ENCODE assay signal across 16 cellular contexts in the genomic region with DNA sequence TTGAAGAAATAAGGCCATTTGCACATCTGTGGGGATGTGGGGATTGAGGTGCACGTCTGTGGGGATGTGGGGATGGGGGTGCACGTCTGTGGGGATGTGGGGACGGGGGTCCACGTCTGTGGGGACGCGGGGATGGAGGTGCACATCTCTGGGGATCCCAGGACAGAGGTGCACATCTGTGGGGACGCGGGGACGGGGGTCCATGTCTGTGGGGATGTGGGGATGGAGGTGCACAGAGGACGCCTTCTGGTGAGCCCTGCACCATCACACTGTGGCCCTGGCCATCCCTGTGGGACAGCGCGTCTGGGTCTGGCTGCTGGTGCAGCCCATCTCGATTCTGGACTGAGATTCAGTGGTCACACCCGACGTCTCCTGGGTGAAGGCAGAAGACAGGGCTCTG.
DNase-seq lines count a peak whose midpoint lies in the region; ATAC-seq lines count a peak whose summit lies in the region.
"Had no signal": no experiment of that assay in that cellular context is flagged by ENCODE, and none has a peak within 500 bp of the region (broad histone marks: within the 10 kb centered on the region; RNA-seq: fewer than 3 reads in every experiment).

No MANE protein-coding gene starts in this region.

- no peaks in the 10 kb centered on the region for H3K36me3 ChIP-seq in CD8-positive, alpha-beta memory T cell (ENCODE audit: insufficient read depth, low read length)

- H3K36me3 Mint-ChIP-seq in activated CD8-positive, alpha-beta memory T cell treated with anti-CD3 and anti-CD28 coated beads, Interleukin-2, amount 10 ng/mL, durations not matched to agents 7 days and 5 days, result peaks cover 7% of the 10 kb centered on the region
- peaks cover 0 to 31% (median 8%) of the 10 kb centered on the region in 3 donors for H3K36me3 Mint-ChIP-seq in CD8-positive, alpha-beta memory T cell
- H3K36me3 Mint-ChIP-seq in memory B cell, result peaks cover 7% of the 10 kb centered on the region
- H3K36me3 Mint-ChIP-seq in stimulated activated effector memory CD8-positive, alpha-beta T cell treated with anti-CD3 and anti-CD28 coated beads, Interleukin-12 subunit alpha, Interleukin-12 subunit beta, amount 100 ng/mL, for 72 hours, result peaks cover 36% of the 10 kb centered on the region

- H3K9me3 ChIP-seq in CD8-positive, alpha-beta memory T cell (ENCODE audit: low read length), result no peaks in the 10 kb centered on the region

- peaks cover 26% of the 10 kb centered on the region for H3K4me1 ChIP-seq in CD8-positive, alpha-beta memory T cell (ENCODE audit: insufficient read depth, low read length)

- peak overlapping the region; percentile 18 for H3K27ac Mint-ChIP-seq in activated CD8-positive, alpha-beta memory T cell treated with anti-CD3 and anti-CD28 coated beads, Interleukin-2, amount 10 ng/mL, durations not matched to agents 7 days and 5 days
- H3K27ac Mint-ChIP-seq in CD8-positive, alpha-beta memory T cell, result peak overlapping the region; percentile 47 to 99 (median 90)
- peak overlapping the region; percentile 75 for H3K27ac Mint-ChIP-seq in memory B cell
- peak overlapping the region; percentile 54 for H3K27ac Mint-ChIP-seq in stimulated activated effector memory CD8-positive, alpha-beta T cell treated with anti-CD3 and anti-CD28 coated beads, Interleukin-12 subunit alpha, Interleukin-12 subunit beta, amount 100 ng/mL, for 72 hours

- H3K27me3 ChIP-seq in CD8-positive, alpha-beta memory T cell (ENCODE audit: insufficient read depth, low read length, poor library complexity, severe bottlenecking), result no peaks in the 10 kb centered on the region

- POLR2A ChIA-PET in CD8-positive, alpha-beta memory T cell (lab: Charles Lee), result no interaction called here

- DNase-seq in activated CD8-positive, alpha-beta memory T cell treated with anti-CD3 and anti-CD28 coated beads, Interleukin-2, amount 10 ng/mL, durations not matched to agents 7 days and 5 days, result no peak
- DNase-seq in activated CD8-positive, alpha-beta memory T cell treated with anti-CD3 and anti-CD28 coated beads, Interleukin-2, amount 50 U/mL, for 4 hours, result no peak
- DNase-seq in CD8-positive, alpha-beta memory T cell, result no peak
- DNase-seq in memory B cell (ENCODE audit: low spot score in 2 of 2) (no peak), iPS-NIHi7 (ENCODE audit: extremely low spot score) (no peak), NCI-H187 treated with DMSO at 0.1 percent for 48 hours (lab: John Stamatoyannopoulos, UW) (no peak)
- no peak for DNase-seq in stimulated activated effector memory CD8-positive, alpha-beta T cell treated with anti-CD3 and anti-CD28 coated beads, Interleukin-12 subunit alpha, Interleukin-12 subunit beta, amount 100 ng/mL, for 72 hours (ENCODE audit: low spot score in 2 of 2)
- DNase-seq: DND-41, GDM1, KBM-7, NCI-H1048, NCI-H1694, NCI-H345 had no signal

- no peaks in the 10 kb centered on the region for H3K27me3 Mint-ChIP-seq in activated CD8-positive, alpha-beta memory T cell treated with anti-CD3 and anti-CD28 coated beads, Interleukin-2, amount 10 ng/mL, durations not matched to agents 7 days and 5 days
- H3K27me3 Mint-ChIP-seq in CD8-positive, alpha-beta memory T cell, result peaks cover 0 to 1% of the 10 kb centered on the region in 2 donors
- no peaks in the 10 kb centered on the region for H3K27me3 Mint-ChIP-seq in memory B cell

- peaks cover 32% of the 10 kb centered on the region for H3K4me1 Mint-ChIP-seq in activated CD8-positive, alpha-beta memory T cell treated with anti-CD3 and anti-CD28 coated beads, Interleukin-2, amount 10 ng/mL, durations not matched to agents 7 days and 5 days
- H3K4me1 Mint-ChIP-seq in CD8-positive, alpha-beta memory T cell, result peaks cover 34 to 50% (median 44%) of the 10 kb centered on the region in 3 donors
- peaks cover 13% of the 10 kb centered on the region for H3K4me1 Mint-ChIP-seq in memory B cell
- H3K4me1 Mint-ChIP-seq in stimulated activated effector memory CD8-positive, alpha-beta T cell treated with anti-CD3 and anti-CD28 coated beads, Interleukin-12 subunit alpha, Interleukin-12 subunit beta, amount 100 ng/mL, for 72 hours, result peaks cover 46% of the 10 kb centered on the region

- H3K27ac ChIP-seq in CD8-positive, alpha-beta memory T cell (ENCODE audit: low read depth, low read length), result no peak overlapping the region
- H3K27ac ChIP-seq: C4-2B, RWPE1 had no signal

- H3K4me3 Mint-ChIP-seq in activated CD8-positive, alpha-beta memory T cell treated with anti-CD3 and anti-CD28 coated beads, Interleukin-2, amount 10 ng/mL, durations not matched to agents 7 days and 5 days, result no peak overlapping the region
- peak overlapping the region in 1 of 7 donors; percentile 46 for H3K4me3 Mint-ChIP-seq in CD8-positive, alpha-beta memory T cell
- H3K4me3 Mint-ChIP-seq in memory B cell, result no peak overlapping the region
- no peak overlapping the region for H3K4me3 Mint-ChIP-seq in stimulated activated effector memory CD8-positive, alpha-beta T cell treated with anti-CD3 and anti-CD28 coated beads, Interleukin-12 subunit alpha, Interleukin-12 subunit beta, amount 100 ng/mL, for 72 hours

- no peak for ATAC-seq in activated CD8-positive, alpha-beta memory T cell treated with anti-CD3 and anti-CD28 coated beads, Interleukin-2, amount 10 ng/mL, durations not matched to agents 7 days and 5 days
- no peak for ATAC-seq in memory B cell (ENCODE audit: low read depth)
- ATAC-seq in stimulated activated effector memory CD8-positive, alpha-beta T cell treated with anti-CD3 and anti-CD28 coated beads, Interleukin-12 subunit alpha, Interleukin-12 subunit beta, amount 100 ng/mL, for 72 hours, result no peak
- no peak for ATAC-seq in GM21360 (IDR thresholded peaks at IDR 0.05; ENCODE audit: unreplicated experiment)

- H3K9me3 Mint-ChIP-seq in activated CD8-positive, alpha-beta memory T cell treated with anti-CD3 and anti-CD28 coated beads, Interleukin-2, amount 10 ng/mL, durations not matched to agents 7 days and 5 days (ENCODE audit: low read depth), result no peaks in the 10 kb centered on the region
- H3K9me3 Mint-ChIP-seq in CD8-positive, alpha-beta memory T cell, result no peaks in the 10 kb centered on the region
- no peaks in the 10 kb centered on the region for H3K9me3 Mint-ChIP-seq in memory B cell
- H3K9me3 Mint-ChIP-seq in stimulated activated effector memory CD8-positive, alpha-beta T cell treated with anti-CD3 and anti-CD28 coated beads, Interleukin-12 subunit alpha, Interleukin-12 subunit beta, amount 100 ng/mL, for 72 hours, result no peaks in the 10 kb centered on the region

- CTCF ChIA-PET in activated CD8-positive, alpha-beta memory T cell treated with anti-CD3 and anti-CD28 coated beads, Interleukin-2, amount 10 ng/mL, durations not matched to agents 7 days and 5 days (lab: Charles Lee), result no interaction called here
- CTCF ChIA-PET in CD8-positive, alpha-beta memory T cell (lab: Charles Lee), result no interaction called here

- no peak overlapping the region for H3K4me3 ChIP-seq in CD8-positive, alpha-beta memory T cell (ENCODE audit: low read length)

Comparison
In these comparisons a context has a peak if more than half of its experiments do, and no peak if none do; other contexts are left out.
1. H3K27ac Mint-ChIP-seq: peak in every context shown above with its lines; median percentile 90 in CD8-positive, alpha-beta memory T cell; 75 in memory B cell; 54 in stimulated activated effector memory CD8-positive, alpha-beta T cell treated with anti-CD3 and anti-CD28 coated beads, Interleukin-12 subunit alpha, Interleukin-12 subunit beta, amount 100 ng/mL, for 72 hours; 18 in activated CD8-positive, alpha-beta memory T cell treated with anti-CD3 and anti-CD28 coated beads, Interleukin-2, amount 10 ng/mL, durations not matched to agents 7 days and 5 days.